ENCODE assay signal across 1 cellular context in genomic region chr2:219766658-219767057, GRCh38.
TF ChIP-seq lines count a peak whose summit lies in the region.

No MANE protein-coding gene starts in this region.

TF ChIP-seq in H1, 55 proteins besides CTCF, POLR2A, EP300 and RAD21:
- no peak for TF ChIP-seq PHF8 (conservative IDR thresholded peaks at IDR 0.05; ENCODE audit: low read depth, low read length)
- no peak for TF ChIP-seq SP2 (IDR thresholded peaks at IDR 0.05; ENCODE audit: low read length)
- no peak for TF ChIP-seq SIX5 (IDR thresholded peaks at IDR 0.05; ENCODE audit: low read depth, low read length)
- no peak for TF ChIP-seq ZNF274 (IDR thresholded peaks at IDR 0.05; ENCODE audit: borderline replicate concordance, extremely low read depth, low read length)
- TF ChIP-seq TCF12 (IDR thresholded peaks at IDR 0.05; ENCODE audit: low read depth, low read length), result no peak
